ENCODE assay signal across 17 cellular contexts in genomic region chr5:172156541-172156994, GRCh38. TPM values are rescaled to one million over a fixed set of nuclear protein-coding genes. Genes with fewer than 3 reads are reported as not detected.
DNase-seq lines count a peak whose midpoint lies in the region; ATAC-seq and TF ChIP-seq lines count a peak whose summit lies in the region.
"Had no signal": no experiment of that assay in that cellular context is flagged by ENCODE, and none has a peak within 500 bp of the region (broad histone marks: within the 10 kb centered on the region; RNA-seq: fewer than 3 reads in every experiment).

No MANE protein-coding gene starts in this region.

- peak overlapping the region; percentile 57 for H3K27ac ChIP-seq in BLaER1
- no peak overlapping the region for H3K27ac ChIP-seq in naive thymus-derived CD4-positive, alpha-beta T cell (ENCODE audit: low read depth, low read length)
- H3K27ac ChIP-seq in SJCRH30 = no peak overlapping the region
- H3K27ac ChIP-seq: brain microvascular endothelial cell, parathyroid adenoma had no signal

- peaks cover 85% of the 10 kb centered on the region for H4K20me1 ChIP-seq in BLaER1

- H3K4me2 ChIP-seq in BLaER1 = peak overlapping the region; percentile 71

- peaks cover 59 to 83% (median 74%) of the 10 kb centered on the region in 7 donors for H3K4me1 Mint-ChIP-seq in naive thymus-derived CD4-positive, alpha-beta T cell

- H3K4me3 Mint-ChIP-seq in naive thymus-derived CD4-positive, alpha-beta T cell = peak overlapping the region in 1 of 10 donors; percentile 8

- H3K9me3 ChIP-seq in BLaER1 = no peaks in the 10 kb centered on the region
- no peaks in the 10 kb centered on the region for H3K9me3 ChIP-seq in naive thymus-derived CD4-positive, alpha-beta T cell (ENCODE audit: control insufficient read depth in 2 of 3, low read length in 3 of 3)
- no peaks in the 10 kb centered on the region for H3K9me3 ChIP-seq in SJCRH30 (replicated peaks)
- H3K9me3 ChIP-seq: BE2C had no signal

- H3K4me1 ChIP-seq in BLaER1 = peaks cover 90% of the 10 kb centered on the region
- H3K4me1 ChIP-seq in naive thymus-derived CD4-positive, alpha-beta T cell (ENCODE audit: control insufficient read depth in 2 of 2, insufficient read depth in 2 of 2, low read length in 2 of 2) = peaks cover 32 to 39% of the 10 kb centered on the region in 2 donors
- H3K4me1 ChIP-seq in SJCRH30 = no peaks in the 10 kb centered on the region
- H3K4me1 ChIP-seq: BE2C, parathyroid adenoma had no signal

- H3K9ac ChIP-seq in BLaER1 = peak overlapping the region; percentile 27; the same call in 1 of the 2 replicates
- H3K9ac ChIP-seq: parathyroid adenoma had no signal

- H3K27me3 ChIP-seq in BLaER1 (no peaks in the 10 kb centered on the region), SJCRH30 (no peaks in the 10 kb centered on the region)
- no peaks in the 10 kb centered on the region for H3K27me3 ChIP-seq in naive thymus-derived CD4-positive, alpha-beta T cell (ENCODE audit: control insufficient read depth in 2 of 2, insufficient read depth in 2 of 2, low read length in 2 of 2)
- H3K27me3 ChIP-seq: BE2C, brain microvascular endothelial cell had no signal

- DNase-seq in DMS53 treated with DMSO at 0.1 percent for 48 hours (lab: John Stamatoyannopoulos, UW; ENCODE audit: unreplicated experiment) (peak; percentile 36), choroid plexus epithelial cell (ENCODE audit: low read depth) (peak; percentile 61), activated gamma-delta T cell (lab: John Stamatoyannopoulos, UW) (no peak), SJCRH30 (no peak)
- no peak for DNase-seq in naive thymus-derived CD4-positive, alpha-beta T cell
- DNase-seq in effector CD8-positive, alpha-beta T cell (lab: John Stamatoyannopoulos, UW) = no peak
- DNase-seq: BE2C, brain microvascular endothelial cell, hypothalamus, NCI-H1417, NCI-H524 treated with DMSO at 0.1 percent for 48 hours, T1000 had no signal

- H3K36me3 Mint-ChIP-seq in naive thymus-derived CD4-positive, alpha-beta T cell = peaks cover 14 to 47% (median 34%) of the 10 kb centered on the region in 5 donors

- H3K36me3 ChIP-seq in BLaER1 (peaks cover 75% of the 10 kb centered on the region), SJCRH30 (peaks cover 12% of the 10 kb centered on the region)
- peaks cover 12 to 52% (median 22%) of the 10 kb centered on the region in 3 experiments for H3K36me3 ChIP-seq in naive thymus-derived CD4-positive, alpha-beta T cell (ENCODE audit: control insufficient read depth in 2 of 3, insufficient read depth in 3 of 3, low read length in 3 of 3)
- H3K36me3 ChIP-seq: BE2C had no signal

- no peak for TF ChIP-seq CTCF in choroid plexus epithelial cell (conservative IDR thresholded peaks at IDR 0.05; ENCODE audit: low read depth, low read length)

- intact Hi-C loops in naive thymus-derived CD4-positive, alpha-beta T cell (cut with micrococcal nuclease) = no loop called here

- no peak for ATAC-seq in naive thymus-derived CD4-positive, alpha-beta T cell
- ATAC-seq in GM19351 (IDR thresholded peaks at IDR 0.05; ENCODE audit: unreplicated experiment) = no peak

- H3K4me3 ChIP-seq in BLaER1 (no peak overlapping the region), choroid plexus epithelial cell (ENCODE audit: low read depth, low read length) (no peak overlapping the region), SJCRH30 (no peak overlapping the region)
- H3K4me3 ChIP-seq in naive thymus-derived CD4-positive, alpha-beta T cell (ENCODE audit: low read length) = no peak overlapping the region
- H3K4me3 ChIP-seq: lung had no signal

- H3K27me3 Mint-ChIP-seq in naive thymus-derived CD4-positive, alpha-beta T cell = no peaks in the 10 kb centered on the region

- peaks cover 0 to 2% (median 0%) of the 10 kb centered on the region in 11 donors for H3K9me3 Mint-ChIP-seq in naive thymus-derived CD4-positive, alpha-beta T cell

- H3K27ac Mint-ChIP-seq in naive thymus-derived CD4-positive, alpha-beta T cell = peak overlapping the region in 8 of 9 donors; percentile 20 to 87 (median 75)

- POLR2A ChIA-PET in naive thymus-derived CD4-positive, alpha-beta T cell (lab: Charles Lee) = interaction anchor here (4.3 kb wide), 1 partner anchor 18 kb away, joined by 37 read pairs; no protein-coding TSS in a partner anchor

- CTCF ChIA-PET in naive thymus-derived CD4-positive, alpha-beta T cell (lab: Charles Lee) = interaction anchor here (0.9 to 1.3 kb wide), 5 partner anchors 11 to 49 kb away, joined by 3 to 5 read pairs (median 3); no protein-coding TSS in a partner anchor

RNA-seq across cellular contexts. Expression of gene STK10, which starts 31.5 kb away (rescaled TPM):
- 100 to 1,000 TPM; 244 to 474 (median 311) TPM for total RNA-seq in naive thymus-derived CD4-positive, alpha-beta T cell
- polyA plus RNA-seq in naive thymus-derived CD4-positive, alpha-beta T cell = 100 to 1,000 TPM in 1 of 2 donors, 10 to 100 TPM in 1; 55.7 to 141 TPM
- total RNA-seq in SJCRH30 (2014; rRNA removed; shearing (Covaris generic)) = 14.5 and 15.7 TPM in 2 replicates

RNA-seq across cellular contexts. Expression of gene EFCAB9, which starts 37.4 kb away (rescaled TPM):
- not detected for total RNA-seq in naive thymus-derived CD4-positive, alpha-beta T cell
- polyA plus RNA-seq in naive thymus-derived CD4-positive, alpha-beta T cell = not detected
- total RNA-seq in SJCRH30 (2014; rRNA removed; shearing (Covaris generic)) = not detected in 2 replicates
- total RNA-seq: lung, RPMI7951 had no signal
- polyA plus RNA-seq: lung had no signal

Comparison
In these comparisons a context has a peak if more than half of its experiments do, and no peak if none do; other contexts are left out.
1. DNase-seq: peak in DMS53 treated with DMSO at 0.1 percent for 48 hours (single experiment) and choroid plexus epithelial cell (single experiment); none in naive thymus-derived CD4-positive, alpha-beta T cell (0 of 9), effector CD8-positive, alpha-beta T cell (single experiment), activated gamma-delta T cell (single experiment) and SJCRH30 (0 of 2).
2. RNA of gene STK10, which starts 31.5 kb away (total RNA-seq): 244 to 474 TPM in naive thymus-derived CD4-positive, alpha-beta T cell; 14.5 to 15.7 TPM in SJCRH30; every median in the first group is over 10 times any median in the second.